8 cellular contexts compared by ENCODE assay signal in the genomic region with DNA sequence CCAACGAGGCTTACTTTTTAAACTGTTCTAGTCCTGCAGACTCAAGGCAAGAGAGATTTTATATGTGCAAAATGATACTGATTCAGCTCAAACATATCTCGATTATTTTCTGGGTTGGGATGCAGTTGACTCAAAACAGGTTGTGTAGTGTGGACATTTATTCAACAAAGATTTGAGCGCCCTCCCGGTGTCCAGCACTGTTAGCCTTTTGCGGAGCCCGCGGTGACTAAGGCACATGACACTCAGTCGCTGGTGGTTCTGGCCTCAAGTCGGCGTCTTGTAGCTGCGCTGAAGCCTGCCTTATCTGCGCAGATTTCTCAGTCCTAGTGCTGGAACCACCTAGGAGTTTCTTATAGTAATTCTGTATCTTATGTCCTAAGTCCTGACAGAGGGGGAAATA. TPM values are rescaled to one million over a fixed set of nuclear protein-coding genes. Genes with fewer than 3 reads are reported as not detected.
DNase-seq lines count a peak whose midpoint lies in the region; ATAC-seq, FAIRE-seq and TF ChIP-seq lines count a peak whose summit lies in the region.

No MANE protein-coding gene starts in this region.

- no peaks in the 10 kb centered on the region for H3K9me3 Mint-ChIP-seq in memory B cell

- intact Hi-C loops in thyroid gland (cut with DNase I): no loop called here

- H3K27ac ChIP-seq in thyroid gland: peak overlapping the region; percentile 94 to 96 (median 95)

- no peaks in the 10 kb centered on the region for H3K27me3 ChIP-seq in thyroid gland

- peaks cover 18 to 28% of the 10 kb centered on the region in 2 donors for H3K4me1 ChIP-seq in thyroid gland

- H3K9me3 ChIP-seq in thyroid gland: no peaks in the 10 kb centered on the region

- peak; percentile 35 for ATAC-seq in HG02885 (IDR thresholded peaks at IDR 0.05; ENCODE audit: poor library complexity, unreplicated experiment)
- ATAC-seq in memory B cell (ENCODE audit: low read depth): no peak
- ATAC-seq in GM21825 (IDR thresholded peaks at IDR 0.05; ENCODE audit: unreplicated experiment): no peak

- H3K4me3 Mint-ChIP-seq in memory B cell: peak overlapping the region; percentile 44

- no peaks in the 10 kb centered on the region for H3K4me1 Mint-ChIP-seq in memory B cell

- no peak overlapping the region for H3K27ac Mint-ChIP-seq in memory B cell

- no peak for FAIRE-seq in GM12892 (lab: Jason Lieb, UNC)

- WGBS in thyroid gland, 2 donors: 3 to 6% methylated on average over 12 of the region's 12 CpGs

- DNase-seq in C1 segment of cervical spinal cord (lab: John Stamatoyannopoulos, UW) (peak in 11 of 14 donors; percentile 4 to 88 (median 32)), SK-MEL-5 (ENCODE audit: low read depth, low spot score) (peak; percentile 82), epithelial cell of proximal tubule (ENCODE audit: low read depth) (peak; percentile 51), memory B cell (ENCODE audit: low spot score in 2 of 2) (no peak), thyroid gland (peak; percentile 74 to 75), GM12892 (ENCODE audit: insufficient read length) (no peak)

- no peaks in the 10 kb centered on the region for H3K36me3 ChIP-seq in thyroid gland

- in situ Hi-C loops in SK-MEL-5 (cut with HindIII; ENCODE audit: low pct_unique_long_range_greater_than_20kb, low sequenced_read_pairs): no loop called here

- H3K27me3 Mint-ChIP-seq in memory B cell: peaks cover 11% of the 10 kb centered on the region

- no peaks in the 10 kb centered on the region for H3K36me3 Mint-ChIP-seq in memory B cell

- no peak for TF ChIP-seq POLR2A in thyroid gland (IDR thresholded peaks at IDR 0.05)
- no peak for TF ChIP-seq POLR2A in GM12892 (IDR thresholded peaks at IDR 0.05; ENCODE audit: low read depth, low read length)

- TF ChIP-seq CTCF in epithelial cell of proximal tubule (conservative IDR thresholded peaks at IDR 0.05; ENCODE audit: low read depth, low read length) (peak; percentile 35), thyroid gland (IDR thresholded peaks at IDR 0.05) (peak in 3 of 6 experiments; percentile 12 to 34 (median 26))

- H3K4me3 ChIP-seq in epithelial cell of proximal tubule (ENCODE audit: low read depth, low read length): peak overlapping the region; percentile 70
- peak overlapping the region in 2 of 3 donors; percentile 92 to 96 for H3K4me3 ChIP-seq in thyroid gland (replicated peaks in 1 of 3)

RNA-seq across cellular contexts. Expression of a gene that starts 0.9 kb away (rescaled TPM):
- 38.5 and 40.8 TPM in 2 replicates for total RNA-seq in SK-MEL-5 (2014; rRNA removed; shearing (Covaris generic))
- 13.9 and 20.6 TPM in 2 replicates for polyA plus RNA-seq in SK-MEL-5 (2015; cell fraction: cytosol; rRNA removed)
- polyA plus RNA-seq in SK-MEL-5 (2015; cell fraction: nucleus; rRNA removed): 9.0 and 10.2 TPM in 2 replicates
- total RNA-seq in epithelial cell of proximal tubule (4.4 and 5.6 TPM in 2 replicates), thyroid gland (10 to 100 TPM; 27.7 to 46.2 (median 32.6) TPM)
- not detected for polyA plus RNA-seq in GM12892 (2012; ENCODE audit: missing spikeins)

Comparison
In these comparisons a context has a peak if more than half of its experiments do, and no peak if none do; other contexts are left out.
1. DNase-seq: peak in C1 segment of cervical spinal cord (11 of 14), SK-MEL-5 (single experiment), epithelial cell of proximal tubule (single experiment) and thyroid gland (2 of 2); none in memory B cell (0 of 2) and GM12892 (single experiment).